ENCODE assay signal across 13 cellular contexts in the genomic region with DNA sequence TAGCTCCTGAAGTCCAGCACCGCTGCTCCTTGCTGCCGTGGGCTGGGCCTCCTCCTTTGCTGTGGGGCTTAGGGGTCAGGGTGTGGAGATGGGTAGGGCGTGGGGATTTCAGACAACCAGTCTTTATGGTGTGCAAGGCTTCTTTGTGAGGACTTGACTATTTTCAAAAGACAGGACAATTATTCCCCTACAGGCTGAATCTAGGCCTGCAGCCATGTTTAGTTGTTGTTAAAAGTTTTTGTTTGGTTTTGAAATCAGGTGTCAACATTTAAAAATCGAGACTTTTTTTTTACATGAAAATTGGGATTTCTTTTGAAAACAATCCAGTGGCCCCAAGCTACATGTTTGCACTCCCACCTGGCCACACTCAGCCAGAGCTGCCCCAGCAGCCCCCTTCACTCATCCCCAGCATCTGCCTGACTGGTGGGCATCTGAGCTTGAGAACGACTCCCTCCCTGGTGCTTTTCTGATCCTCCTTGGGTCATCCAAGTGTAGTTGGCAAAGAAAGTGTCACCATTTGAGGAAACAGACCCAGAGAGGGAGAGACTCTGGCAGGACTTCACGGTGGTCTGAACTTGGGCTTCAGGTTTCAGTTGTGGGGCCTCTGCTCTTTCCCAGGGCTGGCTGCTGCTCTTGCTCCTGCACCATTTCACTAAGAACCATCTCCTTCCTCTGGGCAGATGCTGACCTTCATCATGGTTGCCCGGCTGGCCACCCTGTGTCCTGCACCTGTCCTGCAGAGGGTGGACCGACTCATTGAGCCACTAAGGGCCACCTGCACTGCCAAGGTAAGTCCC. TPM values are rescaled to one million over a fixed set of nuclear protein-coding genes. Genes with fewer than 3 reads are reported as not detected.
DNase-seq lines count a peak whose midpoint lies in the region; ATAC-seq and TF ChIP-seq lines count a peak whose summit lies in the region.
"Had no signal": no experiment of that assay in that cellular context is flagged by ENCODE, and none has a peak within 500 bp of the region (broad histone marks: within the 10 kb centered on the region; RNA-seq: fewer than 3 reads in every experiment).

No MANE protein-coding gene starts in this region.

- H3K9me3 Mint-ChIP-seq in activated T-cell treated with anti-CD3 and anti-CD28 coated beads, Interleukin-2, amount 50 U/mL, for 72 hours: no peaks in the 10 kb centered on the region
- no peaks in the 10 kb centered on the region for H3K9me3 Mint-ChIP-seq in stimulated activated naive B cell treated with anti-CD40 and anti-IgM and Interleukin-4, amounts not matched to agents 10 μg/mL and 1 μg/mL and 100 μg/mL, for 72 hours
- H3K9me3 Mint-ChIP-seq: memory B cell, T-cell had no signal

- H2AFZ ChIP-seq in OCI-LY7 (ENCODE audit: low read length): no peak overlapping the region

- peaks cover 23% of the 10 kb centered on the region for H3K4me1 ChIP-seq in OCI-LY7 (ENCODE audit: insufficient read depth, low read length, poor library complexity, severe bottlenecking)

- H3K27ac Mint-ChIP-seq in activated T-cell treated with anti-CD3 and anti-CD28 coated beads, Interleukin-2, amount 50 U/mL, for 72 hours: no peak overlapping the region
- peak overlapping the region; percentile 32 for H3K27ac Mint-ChIP-seq in stimulated activated naive B cell treated with anti-CD40 and anti-IgM and Interleukin-4, amounts not matched to agents 10 μg/mL and 1 μg/mL and 100 μg/mL, for 72 hours
- H3K27ac Mint-ChIP-seq: memory B cell had no signal

- TF ChIP-seq CTCF in OCI-LY7 (conservative IDR thresholded peaks at IDR 0.05; ENCODE audit: low read length) (peak; percentile 56), epithelial cell of proximal tubule (conservative IDR thresholded peaks at IDR 0.05; ENCODE audit: low read depth, low read length) (peak; percentile 16)

- no peaks in the 10 kb centered on the region for H3K27me3 Mint-ChIP-seq in activated T-cell treated with anti-CD3 and anti-CD28 coated beads, Interleukin-2, amount 50 U/mL, for 72 hours (ENCODE audit: low read depth)
- no peaks in the 10 kb centered on the region for H3K27me3 Mint-ChIP-seq in stimulated activated naive B cell treated with anti-CD40 and anti-IgM and Interleukin-4, amounts not matched to agents 10 μg/mL and 1 μg/mL and 100 μg/mL, for 72 hours
- H3K27me3 Mint-ChIP-seq: memory B cell, T-cell had no signal

- ATAC-seq in activated T-cell treated with anti-CD3 and anti-CD28 coated beads, Interleukin-2, amount 50 U/mL, for 72 hours (replicated peaks in 1 of 2): peak; percentile 6 to 9
- ATAC-seq in stimulated activated naive B cell treated with anti-CD40 and anti-IgM and Interleukin-4, amounts not matched to agents 10 μg/mL and 1 μg/mL and 100 μg/mL, for 72 hours (replicated peaks): peak; percentile 2 to 23

- H3K4me3 Mint-ChIP-seq in activated T-cell treated with anti-CD3 and anti-CD28 coated beads, Interleukin-2, amount 50 U/mL, for 72 hours: no peak overlapping the region
- no peak overlapping the region for H3K4me3 Mint-ChIP-seq in stimulated activated naive B cell treated with anti-CD40 and anti-IgM and Interleukin-4, amounts not matched to agents 10 μg/mL and 1 μg/mL and 100 μg/mL, for 72 hours
- H3K4me3 Mint-ChIP-seq: memory B cell, T-cell had no signal

- no peaks in the 10 kb centered on the region for H3K9me2 ChIP-seq in OCI-LY7 (ENCODE audit: insufficient read depth, low read length)

- intact Hi-C loops in OCI-LY7 (cut with micrococcal nuclease; ENCODE audit: unreplicated experiment): no loop called here

- H3K9me3 ChIP-seq in OCI-LY7 (ENCODE audit: low read length): no peaks in the 10 kb centered on the region
- H3K9me3 ChIP-seq: BLaER1 had no signal

- BruUV-seq in OCI-LY7 (replicated peaks; lab: Mats Ljungman, UMichigan): no TSS peak

- H3K27ac ChIP-seq in OCI-LY7 (ENCODE audit: low read depth, low read length, poor library complexity, severe bottlenecking): peak overlapping the region; percentile 50
- H3K27ac ChIP-seq: BLaER1 had no signal

- CTCF ChIA-PET in OCI-LY7 (lab: Charles Lee; ENCODE audit: unreplicated experiment): no interaction called here

- peaks cover 71% of the 10 kb centered on the region for H3K36me3 ChIP-seq in OCI-LY7 (ENCODE audit: insufficient read depth, low read length)

- peaks cover 5% of the 10 kb centered on the region for H3K4me1 Mint-ChIP-seq in activated T-cell treated with anti-CD3 and anti-CD28 coated beads, Interleukin-2, amount 50 U/mL, for 72 hours (ENCODE audit: low read depth)
- H3K4me1 Mint-ChIP-seq in stimulated activated naive B cell treated with anti-CD40 and anti-IgM and Interleukin-4, amounts not matched to agents 10 μg/mL and 1 μg/mL and 100 μg/mL, for 72 hours: peaks cover 6 to 17% of the 10 kb centered on the region in 2 donors

- no peak overlapping the region for H3K4me2 ChIP-seq in OCI-LY7 (ENCODE audit: low read length)
- H3K4me2 ChIP-seq: BLaER1, smooth muscle cell had no signal

- peaks cover 0 to 13% of the 10 kb centered on the region in 2 donors for H3K36me3 Mint-ChIP-seq in activated T-cell treated with anti-CD3 and anti-CD28 coated beads, Interleukin-2, amount 50 U/mL, for 72 hours (ENCODE audit: insufficient read depth in 2 of 2)
- H3K36me3 Mint-ChIP-seq in stimulated activated naive B cell treated with anti-CD40 and anti-IgM and Interleukin-4, amounts not matched to agents 10 μg/mL and 1 μg/mL and 100 μg/mL, for 72 hours: peaks cover 36 to 49% of the 10 kb centered on the region in 2 donors

- POLR2A ChIA-PET in OCI-LY7 (lab: Charles Lee): interaction anchor here (0.7 to 1.2 kb wide), 2 partner anchors 10 to 11 kb away, joined by 3 read pairs; a partner anchor contains a TSS

- DNase-seq in activated T-cell treated with anti-CD3 and anti-CD28 coated beads, Interleukin-2, amount 50 U/mL, for 72 hours: no peak
- DNase-seq in activated T-cell treated with anti-CD3 and anti-CD28 coated beads, Interleukin-2, amount 50 U/mL, for 1 hour: no peak
- no peak for DNase-seq in OCI-LY7 (ENCODE audit: low spot score)
- no peak for DNase-seq in epithelial cell of proximal tubule (ENCODE audit: low read depth)
- DNase-seq in stimulated activated naive B cell treated with anti-CD40 and anti-IgM and Interleukin-4, amounts not matched to agents 10 μg/mL and 1 μg/mL and 100 μg/mL, for 72 hours: no peak
- no peak for DNase-seq in anterior cingulate cortex (lab: John Stamatoyannopoulos, UW)
- no peak for DNase-seq in C1 segment of cervical spinal cord (lab: John Stamatoyannopoulos, UW)
- no peak for DNase-seq in foreskin melanocyte
- DNase-seq: NCI-H446 treated with DMSO at 0.1 percent for 48 hours, T-cell had no signal

- H4K20me1 ChIP-seq in OCI-LY7 (ENCODE audit: insufficient read depth, low read length): peaks cover 20% of the 10 kb centered on the region

- H3K79me2 ChIP-seq in OCI-LY7 (ENCODE audit: insufficient read depth, low read depth, low read length): no peaks in the 10 kb centered on the region

- H3K4me3 ChIP-seq in OCI-LY7 (ENCODE audit: low read depth, low read length, poor library complexity, severe bottlenecking) (no peak overlapping the region), epithelial cell of proximal tubule (ENCODE audit: low read depth, low read length) (no peak overlapping the region)
- H3K4me3 ChIP-seq: BLaER1, smooth muscle cell had no signal

RNA-seq across cellular contexts. Expression of a gene that starts 10.4 kb away (rescaled TPM):
- total RNA-seq in activated T-cell treated with anti-CD3 and anti-CD28 coated beads, Interleukin-2, amount 50 U/mL, for 72 hours: 1,000 to 10,000 TPM; 2,781 to 2,931 TPM
- 3,339 and 3,717 TPM in 2 replicates for total RNA-seq in OCI-LY7 (2014; rRNA removed; shearing (Covaris generic))
- total RNA-seq in OCI-LY7 (2022) (2,099 and 2,324 TPM in 2 replicates), epithelial cell of proximal tubule (1,030 and 1,169 TPM in 2 replicates)

RNA-seq across cellular contexts. Expression of a gene that starts 34.5 kb away (rescaled TPM):
- total RNA-seq in activated T-cell treated with anti-CD3 and anti-CD28 coated beads, Interleukin-2, amount 50 U/mL, for 72 hours: 1 to 10 TPM; 1.2 to 1.8 TPM
- total RNA-seq in OCI-LY7 (2014; rRNA removed; shearing (Covaris generic)): 8.9 and 11.0 TPM in 2 replicates
- total RNA-seq in OCI-LY7 (2022) (4.0 and 4.1 TPM in 2 replicates), epithelial cell of proximal tubule (5.9 and 6.1 TPM in 2 replicates)
